1 cellular context compared by ENCODE assay signal in the genomic region with DNA sequence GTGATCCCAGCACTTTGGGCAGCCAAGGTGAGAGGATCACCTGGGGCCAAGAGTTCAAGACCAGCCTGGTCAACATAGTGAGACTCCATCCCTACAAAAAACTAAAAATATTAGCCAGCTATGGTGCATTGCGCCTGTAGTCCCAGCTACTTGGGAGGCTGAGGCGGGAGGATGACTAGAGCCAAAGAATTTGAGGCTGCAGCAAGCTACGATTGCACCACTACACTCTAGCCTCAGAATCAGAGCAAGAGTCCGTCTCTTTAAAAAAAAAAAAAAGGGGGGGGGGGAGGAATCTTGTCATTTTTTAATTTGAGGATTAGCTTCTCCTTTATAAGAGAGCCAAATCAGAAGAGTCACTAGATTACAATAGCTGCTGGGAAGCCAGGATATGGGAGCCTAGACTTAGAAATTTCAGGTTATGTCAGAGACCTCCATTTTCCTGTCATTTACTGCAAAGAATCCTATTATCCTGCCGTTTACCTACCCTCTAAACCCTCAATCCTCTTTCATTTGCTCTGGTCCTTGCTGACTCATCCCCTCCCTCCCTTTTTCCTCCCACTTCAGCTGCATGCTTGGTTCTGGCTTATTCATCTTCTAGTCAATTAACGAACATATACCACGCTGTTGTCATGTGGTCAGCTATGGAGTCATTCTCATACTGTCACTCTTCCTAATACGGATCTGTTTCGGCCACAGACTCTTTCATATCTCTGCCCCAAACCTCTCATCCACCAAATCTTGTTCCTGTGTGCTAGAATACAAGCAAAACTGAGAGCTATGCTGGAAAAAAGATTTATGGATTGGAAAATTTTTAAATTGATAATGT.
A peak's percentile ranks its signal among the peaks of the same experiment; 100 is the strongest.
TF ChIP-seq lines count a peak whose summit lies in the region.

No MANE protein-coding gene starts in this region.

TF ChIP-seq in K562, 482 proteins besides CTCF, POLR2A, EP300 and RAD21 (continued from another document and continues in another):
- no peak for TF ChIP-seq KHSRP (IDR thresholded peaks at IDR 0.05)
- TF ChIP-seq HDAC8 (tag; IDR thresholded peaks at IDR 0.05), result no peak
- TF ChIP-seq TRIM28 (IDR thresholded peaks at IDR 0.05), result no peak; the same call in 1 of the 2 replicates
- TF ChIP-seq ZNF584 (CRISPR knock-in tag; IDR thresholded peaks at IDR 0.05; ENCODE audit: low read depth), result 0 out of 2 replicates have a peak, but pooled peaks have one; percentile 10
- no peak for TF ChIP-seq HSF4 (CRISPR knock-in tag; IDR thresholded peaks at IDR 0.05; ENCODE audit: borderline replicate concordance)
- TF ChIP-seq FOXJ2 (tag; IDR thresholded peaks at IDR 0.05), result 0 out of 2 replicates have a peak, but pooled peaks have one; percentile 60
- TF ChIP-seq TRIM24 (IDR thresholded peaks at IDR 0.05), result peak; percentile 47 to 83; a peak in 3 of 4 replicates
- no peak for TF ChIP-seq CBFB (CRISPR knock-in tag; IDR thresholded peaks at IDR 0.05)
- TF ChIP-seq GMEB1 (CRISPR knock-in tag; IDR thresholded peaks at IDR 0.05), result no peak
- no peak for TF ChIP-seq IFI16 (CRISPR knock-in tag; IDR thresholded peaks at IDR 0.05)
- TF ChIP-seq HNRNPL (IDR thresholded peaks at IDR 0.05; ENCODE audit: low read depth, low read length), result no peak
- TF ChIP-seq ZNF79 (CRISPR knock-in tag; IDR thresholded peaks at IDR 0.05; ENCODE audit: low read depth), result no peak
- TF ChIP-seq ILK (tag; IDR thresholded peaks at IDR 0.05; ENCODE audit: borderline replicate concordance, low read depth), result no peak
- TF ChIP-seq, protein P1, sequence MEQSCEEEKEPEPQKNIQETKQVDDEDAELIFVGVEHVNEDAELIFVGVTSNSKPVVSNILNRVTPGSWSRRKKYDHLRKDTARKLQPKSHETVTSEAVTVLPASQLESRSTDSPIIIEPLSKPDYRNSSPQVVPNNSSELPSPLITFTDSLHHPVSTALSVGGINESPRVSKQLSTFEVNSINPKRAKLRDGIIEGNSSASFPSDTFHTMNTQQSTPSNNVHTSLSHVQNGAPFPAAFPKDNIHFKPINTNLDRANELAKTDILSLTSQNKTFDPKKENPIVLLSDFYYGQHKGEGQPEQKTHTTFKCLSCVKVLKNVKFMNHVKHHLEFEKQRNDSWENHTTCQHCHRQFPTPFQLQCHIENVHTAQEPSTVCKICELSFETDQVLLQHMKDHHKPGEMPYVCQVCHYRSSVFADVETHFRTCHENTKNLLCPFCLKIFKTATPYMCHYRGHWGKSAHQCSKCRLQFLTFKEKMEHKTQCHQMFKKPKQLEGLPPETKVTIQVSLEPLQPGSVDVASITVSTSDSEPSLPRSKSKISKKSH (CRISPR knock-in tag; IDR thresholded peaks at IDR 0.05), result no peak
- TF ChIP-seq ZNF766 (CRISPR knock-in tag; conservative IDR thresholded peaks at IDR 0.05), result peak; percentile 80; the same call in 1 of the 2 replicates
- TF ChIP-seq SMC3 (conservative IDR thresholded peaks at IDR 0.05; ENCODE audit: insufficient read depth, low read depth, low read length), result no peak
- TF ChIP-seq CAMTA2 (CRISPR knock-in tag; conservative IDR thresholded peaks at IDR 0.05), result no peak
- no peak for TF ChIP-seq CTCFL (IDR thresholded peaks at IDR 0.05; ENCODE audit: borderline replicate concordance, insufficient read depth, low read depth, low read length, poor library complexity, severe bottlenecking)
- TF ChIP-seq, protein P2, sequence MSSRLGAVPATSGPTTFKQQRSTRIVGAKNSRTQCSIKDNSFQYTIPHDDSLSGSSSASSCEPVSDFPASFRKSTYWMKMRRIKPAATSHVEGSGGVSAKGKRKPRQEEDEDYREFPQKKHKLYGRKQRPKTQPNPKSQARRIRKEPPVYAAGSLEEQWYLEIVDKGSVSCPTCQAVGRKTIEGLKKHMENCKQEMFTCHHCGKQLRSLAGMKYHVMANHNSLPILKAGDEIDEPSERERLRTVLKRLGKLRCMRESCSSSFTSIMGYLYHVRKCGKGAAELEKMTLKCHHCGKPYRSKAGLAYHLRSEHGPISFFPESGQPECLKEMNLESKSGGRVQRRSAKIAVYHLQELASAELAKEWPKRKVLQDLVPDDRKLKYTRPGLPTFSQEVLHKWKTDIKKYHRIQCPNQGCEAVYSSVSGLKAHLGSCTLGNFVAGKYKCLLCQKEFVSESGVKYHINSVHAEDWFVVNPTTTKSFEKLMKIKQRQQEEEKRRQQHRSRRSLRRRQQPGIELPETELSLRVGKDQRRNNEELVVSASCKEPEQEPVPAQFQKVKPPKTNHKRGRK (tag; IDR thresholded peaks at IDR 0.05), result no peak
- peak; percentile 36; the same call in 1 of the 2 replicates for TF ChIP-seq TFAP4 (CRISPR knock-in tag; IDR thresholded peaks at IDR 0.05; ENCODE audit: borderline replicate concordance)
- TF ChIP-seq MTA3 (IDR thresholded peaks at IDR 0.05; ENCODE audit: borderline replicate concordance), result peak; percentile 74; the same call in 1 of the 2 replicates
- no peak for TF ChIP-seq PHF8 (IDR thresholded peaks at IDR 0.05; ENCODE audit: borderline replicate concordance, low read length)
- TF ChIP-seq SRSF1 (IDR thresholded peaks at IDR 0.05; ENCODE audit: low read depth, low read length), result no peak
- TF ChIP-seq ZNF668 (CRISPR knock-in tag; IDR thresholded peaks at IDR 0.05), result no peak
- TF ChIP-seq FOXO4 (CRISPR knock-in tag; IDR thresholded peaks at IDR 0.05), result no peak
- TF ChIP-seq NCOA6 (IDR thresholded peaks at IDR 0.05), result no peak
- TF ChIP-seq BDP1 (IDR thresholded peaks at IDR 0.05; ENCODE audit: insufficient read depth, insufficient read length), result no peak
- TF ChIP-seq RNF219 (CRISPR knock-in tag; IDR thresholded peaks at IDR 0.05), result no peak
- TF ChIP-seq ZNF23 (CRISPR knock-in tag; IDR thresholded peaks at IDR 0.05), result no peak
- no peak for TF ChIP-seq HMGN3 (IDR thresholded peaks at IDR 0.05; ENCODE audit: borderline replicate concordance, extremely low read depth, insufficient read length, low read depth, low read length)
- TF ChIP-seq TEAD2 (tag; IDR thresholded peaks at IDR 0.05), result no peak
- no peak for TF ChIP-seq PRPF4 (IDR thresholded peaks at IDR 0.05; ENCODE audit: insufficient read depth, low read depth, low read length, poor library complexity, severe bottlenecking)
- peak; percentile 76 for TF ChIP-seq CREM (IDR thresholded peaks at IDR 0.05; ENCODE audit: low read depth)
- TF ChIP-seq TCF7 (IDR thresholded peaks at IDR 0.05; ENCODE audit: borderline replicate concordance), result no peak
- peak; percentile 91 for TF ChIP-seq NBN (IDR thresholded peaks at IDR 0.05; ENCODE audit: low read depth)
- no peak for TF ChIP-seq ID3 (CRISPR knock-in tag; IDR thresholded peaks at IDR 0.05)
- peak; percentile 54; the same call in 1 of the 2 replicates for TF ChIP-seq ID3 (tag; IDR thresholded peaks at IDR 0.05)
- TF ChIP-seq CHD4 (IDR thresholded peaks at IDR 0.05; ENCODE audit: insufficient read depth, insufficient replicate concordance, low read depth, low read length, poor library complexity, severe bottlenecking), result no peak
- TF ChIP-seq, protein P3, sequence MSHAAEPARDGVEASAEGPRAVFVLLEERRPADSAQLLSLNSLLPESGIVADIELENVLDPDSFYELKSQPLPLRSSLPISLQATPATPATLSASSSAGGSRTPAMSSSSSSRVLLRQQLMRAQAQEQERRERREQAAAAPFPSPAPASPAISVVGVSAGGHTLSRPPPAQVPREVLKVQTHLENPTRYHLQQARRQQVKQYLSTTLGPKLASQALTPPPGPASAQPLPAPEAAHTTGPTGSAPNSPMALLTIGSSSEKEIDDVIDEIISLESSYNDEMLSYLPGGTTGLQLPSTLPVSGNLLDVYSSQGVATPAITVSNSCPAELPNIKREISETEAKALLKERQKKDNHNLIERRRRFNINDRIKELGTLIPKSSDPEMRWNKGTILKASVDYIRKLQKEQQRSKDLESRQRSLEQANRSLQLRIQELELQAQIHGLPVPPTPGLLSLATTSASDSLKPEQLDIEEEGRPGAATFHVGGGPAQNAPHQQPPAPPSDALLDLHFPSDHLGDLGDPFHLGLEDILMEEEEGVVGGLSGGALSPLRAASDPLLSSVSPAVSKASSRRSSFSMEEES (CRISPR knock-in tag; IDR thresholded peaks at IDR 0.05), result peak; percentile 28; the same call in 1 of the 2 replicates
- TF ChIP-seq, protein P4, sequence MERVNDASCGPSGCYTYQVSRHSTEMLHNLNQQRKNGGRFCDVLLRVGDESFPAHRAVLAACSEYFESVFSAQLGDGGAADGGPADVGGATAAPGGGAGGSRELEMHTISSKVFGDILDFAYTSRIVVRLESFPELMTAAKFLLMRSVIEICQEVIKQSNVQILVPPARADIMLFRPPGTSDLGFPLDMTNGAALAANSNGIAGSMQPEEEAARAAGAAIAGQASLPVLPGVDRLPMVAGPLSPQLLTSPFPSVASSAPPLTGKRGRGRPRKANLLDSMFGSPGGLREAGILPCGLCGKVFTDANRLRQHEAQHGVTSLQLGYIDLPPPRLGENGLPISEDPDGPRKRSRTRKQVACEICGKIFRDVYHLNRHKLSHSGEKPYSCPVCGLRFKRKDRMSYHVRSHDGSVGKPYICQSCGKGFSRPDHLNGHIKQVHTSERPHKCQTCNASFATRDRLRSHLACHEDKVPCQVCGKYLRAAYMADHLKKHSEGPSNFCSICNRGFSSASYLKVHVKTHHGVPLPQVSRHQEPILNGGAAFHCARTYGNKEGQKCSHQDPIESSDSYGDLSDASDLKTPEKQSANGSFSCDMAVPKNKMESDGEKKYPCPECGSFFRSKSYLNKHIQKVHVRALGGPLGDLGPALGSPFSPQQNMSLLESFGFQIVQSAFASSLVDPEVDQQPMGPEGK (CRISPR knock-in tag; IDR thresholded peaks at IDR 0.05; ENCODE audit: borderline replicate concordance), result no peak
- TF ChIP-seq FUS (optimal IDR thresholded peaks at IDR 0.05; ENCODE audit: low read depth, low read length), result no peak
- no peak for TF ChIP-seq EZH2 (IDR thresholded peaks at IDR 0.05; ENCODE audit: borderline replicate concordance, low read depth, low read length)
